ENCODE assay signal across 25 cellular contexts in genomic region chr10:68346774-68347173, GRCh38. TPM values are rescaled to one million over a fixed set of nuclear protein-coding genes. Genes with fewer than 3 reads are reported as not detected.
DNase-seq lines count a peak whose midpoint lies in the region; ATAC-seq and TF ChIP-seq lines count a peak whose summit lies in the region.
"Had no signal": no experiment of that assay in that cellular context is flagged by ENCODE, and none has a peak within 500 bp of the region (broad histone marks: within the 10 kb centered on the region; RNA-seq: fewer than 3 reads in every experiment).

No MANE protein-coding gene starts in this region.

- intact Hi-C loops in activated T-helper 1 cell treated with anti-CD3 and anti-CD28 coated beads, Interleukin-12 subunit alpha, Interleukin-12 subunit beta, Interleukin-2, Interleukin-4 antibody, amounts not matched to agents 30 ng/mL and 10 ng/mL and 1 ng/mL, durations not matched to agents 14 hours and 24 hours and 36 hours (cut with micrococcal nuclease) = loop anchor here (10.0 kb wide), 1 partner anchor 408 kb away; no protein-coding TSS in a partner anchor

- peak overlapping the region; percentile 63 for H3K27ac Mint-ChIP-seq in activated naive CD8-positive, alpha-beta T cell treated with anti-CD3 and anti-CD28 coated beads for 36 hours
- no peak overlapping the region for H3K27ac Mint-ChIP-seq in activated naive CD8-positive, alpha-beta T cell treated with anti-CD3 and anti-CD28 coated beads, Interleukin-2, amount 50 U/mL, for 24 hours
- H3K27ac Mint-ChIP-seq in activated T-helper 1 cell treated with anti-CD3 and anti-CD28 coated beads, Interleukin-12 subunit alpha, Interleukin-12 subunit beta, Interleukin-2, Interleukin-4 antibody, amounts not matched to agents 30 ng/mL and 10 ng/mL and 1 ng/mL, durations not matched to agents 14 hours and 24 hours and 36 hours = peak overlapping the region; percentile 52

- H3K27me3 Mint-ChIP-seq in activated naive CD8-positive, alpha-beta T cell treated with anti-CD3 and anti-CD28 coated beads for 36 hours = no peaks in the 10 kb centered on the region
- no peaks in the 10 kb centered on the region for H3K27me3 Mint-ChIP-seq in activated naive CD8-positive, alpha-beta T cell treated with anti-CD3 and anti-CD28 coated beads, Interleukin-2, amount 50 U/mL, for 24 hours
- H3K27me3 Mint-ChIP-seq in activated T-helper 1 cell treated with anti-CD3 and anti-CD28 coated beads, Interleukin-12 subunit alpha, Interleukin-12 subunit beta, Interleukin-2, Interleukin-4 antibody, amounts not matched to agents 30 ng/mL and 10 ng/mL and 1 ng/mL, durations not matched to agents 14 hours and 24 hours and 36 hours (ENCODE audit: insufficient read depth) = no peaks in the 10 kb centered on the region
- H3K27me3 Mint-ChIP-seq: memory B cell had no signal

- no peak overlapping the region for H2AFZ ChIP-seq in osteoblast (ENCODE audit: low read length)
- H2AFZ ChIP-seq: GM23248 had no signal

- DNase-seq in NCI-H82 (lab: John Stamatoyannopoulos, UW) = peak; percentile 5
- DNase-seq in NCI-H82 treated with DMSO at 0.1 percent for 48 hours (lab: John Stamatoyannopoulos, UW; ENCODE audit: unreplicated experiment) = no peak
- no peak for DNase-seq in activated naive CD8-positive, alpha-beta T cell treated with anti-CD3 and anti-CD28 coated beads for 36 hours
- no peak for DNase-seq in activated naive CD8-positive, alpha-beta T cell treated with anti-CD3 and anti-CD28 coated beads, Interleukin-2, amount 50 U/mL, for 24 hours
- no peak for DNase-seq in activated T-helper 1 cell treated with anti-CD3 and anti-CD28 coated beads, Interleukin-12 subunit alpha, Interleukin-12 subunit beta, Interleukin-2, Interleukin-4 antibody, amounts not matched to agents 30 ng/mL and 10 ng/mL and 1 ng/mL, durations not matched to agents 14 hours and 24 hours and 36 hours (ENCODE audit: low spot score)
- peak; percentile 51 for DNase-seq in osteoblast (ENCODE audit: insufficient read length, low spot score, missing footprints)
- DNase-seq in OCI-M1 (lab: John Stamatoyannopoulos, UW) = no peak
- DNase-seq: 8988T; body of pancreas; CD4-positive, CD25-positive, alpha-beta regulatory T cell; DMS 273 treated with DMSO at 0.1 percent for 48 hours; GM23248; hippocampal formation; IMR-90; NCI-H1048; NCI-H187; NCI-H2171; NCI-H510A; nucleus accumbens; stimulated activated CD4-positive, alpha-beta T cell treated with anti-CD3 and anti-CD28 coated beads, Interleukin-15, amount 100 ng/mL, for 24 hours; stimulated activated naive CD4-positive, alpha-beta T cell treated with Interleukin-2 at 50 U/mL for 16 hours had no signal

- peaks cover 4% of the 10 kb centered on the region for H3K4me1 ChIP-seq in osteoblast (ENCODE audit: insufficient read depth, low read length)
- H3K4me1 ChIP-seq: body of pancreas, vagina had no signal

- peaks cover 9% of the 10 kb centered on the region for H4K20me1 ChIP-seq in osteoblast (ENCODE audit: insufficient read depth, low read length)

- no peak overlapping the region for H3K27ac ChIP-seq in osteoblast (ENCODE audit: low read depth, low read length)
- H3K27ac ChIP-seq: body of pancreas, GM23248, thoracic aorta, vagina had no signal

- H3K4me3 Mint-ChIP-seq in activated naive CD8-positive, alpha-beta T cell treated with anti-CD3 and anti-CD28 coated beads for 36 hours = no peak overlapping the region
- H3K4me3 Mint-ChIP-seq in activated naive CD8-positive, alpha-beta T cell treated with anti-CD3 and anti-CD28 coated beads, Interleukin-2, amount 50 U/mL, for 24 hours = no peak overlapping the region
- no peak overlapping the region for H3K4me3 Mint-ChIP-seq in activated T-helper 1 cell treated with anti-CD3 and anti-CD28 coated beads, Interleukin-12 subunit alpha, Interleukin-12 subunit beta, Interleukin-2, Interleukin-4 antibody, amounts not matched to agents 30 ng/mL and 10 ng/mL and 1 ng/mL, durations not matched to agents 14 hours and 24 hours and 36 hours
- H3K4me3 Mint-ChIP-seq: CD4-positive, CD25-positive, alpha-beta regulatory T cell; memory B cell had no signal

- peaks cover 55% of the 10 kb centered on the region for H3K36me3 ChIP-seq in osteoblast (ENCODE audit: insufficient read depth, low read length)

- H3K9me3 ChIP-seq in osteoblast (ENCODE audit: low read depth, low read length) = no peaks in the 10 kb centered on the region
- H3K9me3 ChIP-seq: body of pancreas, thoracic aorta, vagina had no signal

- H3K27me3 ChIP-seq in osteoblast (ENCODE audit: insufficient read depth, low read length) = no peaks in the 10 kb centered on the region
- H3K27me3 ChIP-seq: body of pancreas, vagina had no signal

- H3K4me2 ChIP-seq in osteoblast (ENCODE audit: insufficient read depth, low read length) = no peak overlapping the region

- H3K36me3 Mint-ChIP-seq in activated naive CD8-positive, alpha-beta T cell treated with anti-CD3 and anti-CD28 coated beads for 36 hours = peaks cover 19% of the 10 kb centered on the region
- peaks cover 36% of the 10 kb centered on the region for H3K36me3 Mint-ChIP-seq in activated naive CD8-positive, alpha-beta T cell treated with anti-CD3 and anti-CD28 coated beads, Interleukin-2, amount 50 U/mL, for 24 hours (ENCODE audit: low read depth)
- H3K36me3 Mint-ChIP-seq in activated T-helper 1 cell treated with anti-CD3 and anti-CD28 coated beads, Interleukin-12 subunit alpha, Interleukin-12 subunit beta, Interleukin-2, Interleukin-4 antibody, amounts not matched to agents 30 ng/mL and 10 ng/mL and 1 ng/mL, durations not matched to agents 14 hours and 24 hours and 36 hours (ENCODE audit: low read depth) = peaks cover 46% of the 10 kb centered on the region

- H3K9me3 Mint-ChIP-seq in activated naive CD8-positive, alpha-beta T cell treated with anti-CD3 and anti-CD28 coated beads for 36 hours = no peaks in the 10 kb centered on the region
- H3K9me3 Mint-ChIP-seq in activated naive CD8-positive, alpha-beta T cell treated with anti-CD3 and anti-CD28 coated beads, Interleukin-2, amount 50 U/mL, for 24 hours = no peaks in the 10 kb centered on the region
- no peaks in the 10 kb centered on the region for H3K9me3 Mint-ChIP-seq in activated T-helper 1 cell treated with anti-CD3 and anti-CD28 coated beads, Interleukin-12 subunit alpha, Interleukin-12 subunit beta, Interleukin-2, Interleukin-4 antibody, amounts not matched to agents 30 ng/mL and 10 ng/mL and 1 ng/mL, durations not matched to agents 14 hours and 24 hours and 36 hours
- H3K9me3 Mint-ChIP-seq: CD4-positive, CD25-positive, alpha-beta regulatory T cell; memory B cell had no signal

- H3K79me2 ChIP-seq in osteoblast (ENCODE audit: insufficient read depth, low read length) = peaks cover 9% of the 10 kb centered on the region

- no peak for ATAC-seq in activated naive CD8-positive, alpha-beta T cell treated with anti-CD3 and anti-CD28 coated beads, Interleukin-2, amount 50 U/mL, for 24 hours
- no peak for ATAC-seq in HG02759 (IDR thresholded peaks at IDR 0.05; ENCODE audit: unreplicated experiment)
- ATAC-seq: body of pancreas had no signal

- H3K4me1 Mint-ChIP-seq in activated naive CD8-positive, alpha-beta T cell treated with anti-CD3 and anti-CD28 coated beads for 36 hours = peaks cover 18% of the 10 kb centered on the region
- peaks cover 23% of the 10 kb centered on the region for H3K4me1 Mint-ChIP-seq in activated naive CD8-positive, alpha-beta T cell treated with anti-CD3 and anti-CD28 coated beads, Interleukin-2, amount 50 U/mL, for 24 hours
- H3K4me1 Mint-ChIP-seq in activated T-helper 1 cell treated with anti-CD3 and anti-CD28 coated beads, Interleukin-12 subunit alpha, Interleukin-12 subunit beta, Interleukin-2, Interleukin-4 antibody, amounts not matched to agents 30 ng/mL and 10 ng/mL and 1 ng/mL, durations not matched to agents 14 hours and 24 hours and 36 hours (ENCODE audit: low read depth) = peaks cover 25% of the 10 kb centered on the region
- H3K4me1 Mint-ChIP-seq: memory B cell had no signal

- no peak overlapping the region for H3K4me3 ChIP-seq in osteoblast (ENCODE audit: insufficient read depth, low read length)
- H3K4me3 ChIP-seq: body of pancreas, GM23248, thoracic aorta, vagina had no signal

- no peak for TF ChIP-seq CTCF in osteoblast (IDR thresholded peaks at IDR 0.05; ENCODE audit: extremely low read depth, low read depth, low read length)

RNA-seq across cellular contexts. Expression of gene PBLD, which starts 14.0 kb away (rescaled TPM):
- 1 to 10 TPM in 1 of 2 experiments, under 1 TPM in 1; 0.70 to 1.5 TPM for total RNA-seq in activated naive CD8-positive, alpha-beta T cell treated with anti-CD3 and anti-CD28 coated beads for 36 hours
- 1.1 and 1.6 TPM in 2 replicates for total RNA-seq in activated T-helper 1 cell treated with anti-CD3 and anti-CD28 coated beads, Interleukin-12 subunit alpha, Interleukin-12 subunit beta, Interleukin-2, Interleukin-4 antibody, amounts not matched to agents 30 ng/mL and 10 ng/mL and 1 ng/mL, durations not matched to agents 14 hours and 24 hours and 36 hours
- total RNA-seq in osteoblast = 13.4 and 14.1 TPM in 2 replicates

RNA-seq across cellular contexts. Expression of gene HNRNPH3, which starts 14.9 kb away (rescaled TPM):
- 100 to 1,000 TPM; 160 to 165 TPM for total RNA-seq in activated naive CD8-positive, alpha-beta T cell treated with anti-CD3 and anti-CD28 coated beads for 36 hours
- total RNA-seq in activated T-helper 1 cell treated with anti-CD3 and anti-CD28 coated beads, Interleukin-12 subunit alpha, Interleukin-12 subunit beta, Interleukin-2, Interleukin-4 antibody, amounts not matched to agents 30 ng/mL and 10 ng/mL and 1 ng/mL, durations not matched to agents 14 hours and 24 hours and 36 hours = 176 and 184 TPM in 2 replicates
- total RNA-seq in osteoblast = 9.7 and 10.1 TPM in 2 replicates

Comparison
In these comparisons a context has a peak if more than half of its experiments do, and no peak if none do; other contexts are left out.
1. DNase-seq: peak in NCI-H82 (single experiment) and osteoblast (single experiment); none in NCI-H82 treated with DMSO at 0.1 percent for 48 hours (single experiment), activated naive CD8-positive, alpha-beta T cell treated with anti-CD3 and anti-CD28 coated beads for 36 hours (single experiment), activated naive CD8-positive, alpha-beta T cell treated with anti-CD3 and anti-CD28 coated beads, Interleukin-2, amount 50 U/mL, for 24 hours (single experiment), activated T-helper 1 cell treated with anti-CD3 and anti-CD28 coated beads, Interleukin-12 subunit alpha, Interleukin-12 subunit beta, Interleukin-2, Interleukin-4 antibody, amounts not matched to agents 30 ng/mL and 10 ng/mL and 1 ng/mL, durations not matched to agents 14 hours and 24 hours and 36 hours (single experiment) and OCI-M1 (single experiment).
2. RNA of gene HNRNPH3, which starts 14.9 kb away (total RNA-seq): 176 to 184 TPM in activated T-helper 1 cell treated with anti-CD3 and anti-CD28 coated beads, Interleukin-12 subunit alpha, Interleukin-12 subunit beta, Interleukin-2, Interleukin-4 antibody, amounts not matched to agents 30 ng/mL and 10 ng/mL and 1 ng/mL, durations not matched to agents 14 hours and 24 hours and 36 hours and 160 to 165 TPM in activated naive CD8-positive, alpha-beta T cell treated with anti-CD3 and anti-CD28 coated beads for 36 hours; 9.7 to 10.1 TPM in osteoblast; every median in the first group is over 10 times any median in the second.